8 cellular contexts compared by ENCODE assay signal in the genomic region with DNA sequence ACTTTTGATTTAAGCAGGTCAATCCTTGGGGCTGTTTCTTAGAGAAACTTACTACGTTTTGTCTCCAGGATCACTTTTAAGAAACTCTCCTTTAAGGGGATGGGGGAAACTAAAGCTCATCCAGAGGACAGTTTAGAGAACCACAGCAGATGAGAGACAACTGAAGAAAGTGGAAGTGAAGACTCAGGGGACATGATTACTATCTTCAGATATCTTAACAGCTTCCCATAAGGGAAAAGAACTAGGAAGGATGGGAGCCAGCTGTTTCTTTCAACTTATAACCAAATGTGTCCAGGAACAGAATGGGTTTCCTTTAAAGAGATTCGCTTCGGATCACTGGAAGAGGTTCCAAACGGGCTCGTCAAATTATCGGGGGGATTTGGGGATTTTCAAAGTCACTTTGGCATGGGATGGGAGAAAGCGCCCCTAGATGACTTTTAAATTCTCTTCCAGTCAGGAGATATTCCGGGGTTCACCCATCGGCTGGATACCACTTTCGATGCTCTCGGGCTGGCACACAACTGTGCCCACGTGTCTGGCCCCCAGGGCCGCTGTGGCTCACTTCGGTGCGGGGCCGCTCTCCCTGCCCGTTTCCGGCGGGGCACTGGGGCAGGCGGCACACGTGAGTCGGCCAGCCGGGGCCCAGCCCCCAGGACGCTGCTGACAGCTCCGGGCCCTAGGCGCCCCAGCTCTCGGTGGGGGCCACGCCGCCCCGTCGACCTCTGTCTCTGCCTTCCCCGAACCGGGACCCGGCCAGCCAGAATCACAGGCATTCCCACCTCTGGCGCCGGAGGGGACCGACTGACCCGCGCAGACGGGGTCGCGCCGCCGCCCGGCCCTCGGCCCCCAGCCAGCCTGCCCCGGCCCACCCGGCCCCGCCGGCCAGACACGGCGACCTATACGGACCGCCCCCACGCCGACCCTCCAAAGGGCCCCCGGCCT. TPM values are rescaled to one million over a fixed set of nuclear protein-coding genes. Genes with fewer than 3 reads are reported as not detected.
DNase-seq lines count a peak whose midpoint lies in the region; ATAC-seq and TF ChIP-seq lines count a peak whose summit lies in the region.

No MANE protein-coding gene starts in this region.

- H3K9me2 ChIP-seq in GM23248 (ENCODE audit: insufficient read depth) (no peaks in the 10 kb centered on the region), MM.1S (replicated peaks; ENCODE audit: insufficient read depth, low read length) (no peaks in the 10 kb centered on the region)

- H3F3A ChIP-seq in GM23248 (ENCODE audit: insufficient read depth) (peaks cover 37% of the 10 kb centered on the region), MM.1S (ENCODE audit: insufficient read depth, low read length) (peaks cover 18% of the 10 kb centered on the region)

- H4K20me1 ChIP-seq in GM23248 (ENCODE audit: insufficient read depth) (no peaks in the 10 kb centered on the region), MM.1S (ENCODE audit: insufficient read depth, low read length) (no peaks in the 10 kb centered on the region)

- H3K27ac ChIP-seq in GM23248: peak overlapping the region; percentile 62
- peak overlapping the region; percentile 58; the same call in 1 of the 2 replicates for H3K27ac ChIP-seq in MM.1S (ENCODE audit: low read length)
- H3K27ac ChIP-seq in cingulate gyrus (ENCODE audit: low read depth, low read length): peak overlapping the region; percentile 39
- peak overlapping the region; percentile 85 to 92 (median 87) for H3K27ac ChIP-seq in right lobe of liver

- TF ChIP-seq CTCF in MM.1S (IDR thresholded peaks at IDR 0.05; ENCODE audit: low read length) (no peak), right lobe of liver (IDR thresholded peaks at IDR 0.05) (no peak)

- in situ Hi-C loops in GM23248 (cut with MboI): no loop called here

- H3K9me3 ChIP-seq in GM23248 (ENCODE audit: low read depth) (no peaks in the 10 kb centered on the region), MM.1S (replicated peaks; ENCODE audit: insufficient read depth, low read length) (no peaks in the 10 kb centered on the region), right lobe of liver (no peaks in the 10 kb centered on the region)

- H3K9ac ChIP-seq in GM23248: peak overlapping the region; percentile 85
- peak overlapping the region; percentile 75 for H3K9ac ChIP-seq in MM.1S (ENCODE audit: low read length)

- H3K79me2 ChIP-seq in GM23248 (ENCODE audit: insufficient read depth) (peaks cover 39% of the 10 kb centered on the region), MM.1S (ENCODE audit: low read length) (peaks cover 63% of the 10 kb centered on the region)

- peak overlapping the region; percentile 78 for H3K4me3 ChIP-seq in GM23248
- H3K4me3 ChIP-seq in MM.1S (ENCODE audit: low read length): peak overlapping the region; percentile 64
- peak overlapping the region; percentile 73 to 91 (median 79) for H3K4me3 ChIP-seq in right lobe of liver

- H3K27me3 ChIP-seq in GM23248 (replicated peaks; ENCODE audit: insufficient read depth) (no peaks in the 10 kb centered on the region), MM.1S (replicated peaks; ENCODE audit: insufficient read depth, low read length) (no peaks in the 10 kb centered on the region), right lobe of liver (no peaks in the 10 kb centered on the region)

- peak; percentile 66 for ATAC-seq in activated CD4-positive, CD25-positive, alpha-beta regulatory T cell treated with anti-CD3 and anti-CD28 coated beads, Interleukin-2, amount 50 U/mL, for 24 hours
- ATAC-seq in right lobe of liver: peak; percentile 76 to 87 (median 84)

- peak; percentile 91 for TF ChIP-seq POLR2A in right lobe of liver (IDR thresholded peaks at IDR 0.05)

- DNase-seq in GDM1 (lab: John Stamatoyannopoulos, UW) (peak; percentile 29), GM23248 (peak; percentile 78), MM.1S (peak; percentile 86), right lobe of liver (peak; percentile 71 to 77 (median 72)), NCI-H226 (no peak)
- DNase-seq in stimulated activated CD4-positive, alpha-beta T cell treated with anti-CD3 and anti-CD28 coated beads, Interleukin-4, amount 100 ng/mL, for 4 hours: peak; percentile 30 to 45

- H3K4me1 ChIP-seq in GM23248 (ENCODE audit: insufficient read depth) (peaks cover 18% of the 10 kb centered on the region), MM.1S (ENCODE audit: low read length) (peaks cover 37% of the 10 kb centered on the region), right lobe of liver (peaks cover 0 to 32% (median 7%) of the 10 kb centered on the region in 4 donors)

- H3K4me2 ChIP-seq in GM23248 (ENCODE audit: unreplicated experiment) (peak overlapping the region; percentile 81), MM.1S (ENCODE audit: low read depth, low read length) (peak overlapping the region; percentile 94)

- H2AFZ ChIP-seq in GM23248 (peak overlapping the region; percentile 75), MM.1S (ENCODE audit: low read length) (peak overlapping the region; percentile 62)

- intact Hi-C loops in right lobe of liver (cut with DNase I): no loop called here

- H3K36me3 ChIP-seq in GM23248 (ENCODE audit: low read depth) (no peaks in the 10 kb centered on the region), MM.1S (replicated peaks; ENCODE audit: insufficient read depth, low read length) (no peaks in the 10 kb centered on the region), right lobe of liver (no peaks in the 10 kb centered on the region)

- WGBS in GM23248 (ENCODE audit: low coverage in 1 of 2, low lambda C conversion rate in 2 of 2, missing lambda C conversion rate in 2 of 2), 2 experiments: 3 to 4% methylated on average over 40 to 48 of the region's 57 CpGs
- 7% methylated on average over 6 of the region's 57 CpGs for whole genome bisulfite sequencing in right lobe of liver (ENCODE audit: insufficient coverage, low coverage, low lambda C conversion rate, missing lambda C conversion rate)

RNA-seq across cellular contexts. Expression of a gene that starts 1.0 kb away (rescaled TPM):
- 15.0 and 16.6 TPM in 2 replicates for total RNA-seq in GM23248 (2014; rRNA removed; shearing (Covaris generic))
- 10.8 and 12.0 TPM in 2 replicates for polyA plus RNA-seq in GM23248 (2016; fragmentation: Nextera tagmentation; extraction: Ambion mirVana)
- total RNA-seq in right lobe of liver: 10 to 100 TPM in 4 of 6 experiments, 1 to 10 TPM in 2; 6.6 to 16.9 (median 13.1) TPM
